1 cellular context compared by ENCODE assay signal in the genomic region with DNA sequence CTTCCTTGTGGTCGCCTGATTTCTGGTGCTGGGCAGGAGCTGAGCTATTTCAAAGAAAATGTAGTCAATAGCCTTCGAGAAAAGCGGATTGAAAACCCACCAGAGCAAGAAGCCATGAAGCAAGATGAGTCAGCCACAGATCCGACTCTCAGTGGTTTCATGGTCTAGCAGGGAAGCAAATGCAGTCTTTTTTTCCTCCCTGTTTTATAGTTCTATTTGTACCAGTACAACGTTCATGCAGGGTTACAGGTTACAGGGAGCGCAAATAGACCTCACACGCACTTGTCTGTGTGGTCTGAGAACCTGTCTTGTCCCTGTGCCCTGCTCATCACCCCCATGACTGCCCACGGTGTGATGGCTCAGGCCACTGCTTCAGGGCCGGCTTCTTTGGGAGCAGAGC.
TF ChIP-seq lines count a peak whose summit lies in the region.

No MANE protein-coding gene starts in this region.

TF ChIP-seq in GM12878, 131 proteins besides CTCF, POLR2A, EP300 and RAD21 (continued from another document):
- TF ChIP-seq, protein P1, sequence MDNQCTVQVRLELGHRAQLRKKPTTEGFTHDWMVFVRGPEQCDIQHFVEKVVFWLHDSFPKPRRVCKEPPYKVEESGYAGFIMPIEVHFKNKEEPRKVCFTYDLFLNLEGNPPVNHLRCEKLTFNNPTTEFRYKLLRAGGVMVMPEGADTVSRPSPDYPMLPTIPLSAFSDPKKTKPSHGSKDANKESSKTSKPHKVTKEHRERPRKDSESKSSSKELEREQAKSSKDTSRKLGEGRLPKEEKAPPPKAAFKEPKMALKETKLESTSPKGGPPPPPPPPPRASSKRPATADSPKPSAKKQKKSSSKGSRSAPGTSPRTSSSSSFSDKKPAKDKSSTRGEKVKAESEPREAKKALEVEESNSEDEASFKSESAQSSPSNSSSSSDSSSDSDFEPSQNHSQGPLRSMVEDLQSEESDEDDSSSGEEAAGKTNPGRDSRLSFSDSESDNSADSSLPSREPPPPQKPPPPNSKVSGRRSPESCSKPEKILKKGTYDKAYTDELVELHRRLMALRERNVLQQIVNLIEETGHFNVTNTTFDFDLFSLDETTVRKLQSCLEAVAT (IDR thresholded peaks at IDR 0.05) = no peak
- TF ChIP-seq NFIC (IDR thresholded peaks at IDR 0.05; ENCODE audit: low read depth, low read length) = peak; percentile 88
- TF ChIP-seq JUND (IDR thresholded peaks at IDR 0.05; ENCODE audit: low read depth, low read length) = no peak
- peak in 1 of 2 experiments; percentile 63; a peak in 1 of 4 replicates for TF ChIP-seq ETV6 (conservative IDR thresholded peaks at IDR 0.05 in 1 of 2, IDR thresholded peaks at IDR 0.05 in 1 of 2; ENCODE audit: borderline replicate concordance in 1 of 2, low read depth in 1 of 2)
- TF ChIP-seq PAX8 (IDR thresholded peaks at IDR 0.05) = no peak
- peak; percentile 57 to 73 for TF ChIP-seq IKZF2 (IDR thresholded peaks at IDR 0.05)
- peak; percentile 56; the same call in 1 of the 2 replicates for TF ChIP-seq CREM (IDR thresholded peaks at IDR 0.05; ENCODE audit: low read depth)
- peak; percentile 48; the same call in 1 of the 2 replicates for TF ChIP-seq MEF2A (IDR thresholded peaks at IDR 0.05; ENCODE audit: insufficient read depth, low read depth, low read length)
- TF ChIP-seq TCF7 (IDR thresholded peaks at IDR 0.05; ENCODE audit: borderline replicate concordance) = no peak
- peak; percentile 94 for TF ChIP-seq RUNX3 (IDR thresholded peaks at IDR 0.05; ENCODE audit: low read length)
- peak; percentile 90 for TF ChIP-seq PAX5 (IDR thresholded peaks at IDR 0.05; ENCODE audit: borderline replicate concordance, low read depth, low read length)
- TF ChIP-seq POU2F2 (IDR thresholded peaks at IDR 0.05; ENCODE audit: borderline replicate concordance, low read depth, low read length) = 0 out of 3 replicates have a peak, but pooled peaks have one; percentile 15
- no peak; the same call in 1 of the 2 replicates for TF ChIP-seq IRF4 (IDR thresholded peaks at IDR 0.05; ENCODE audit: low read depth, low read length)
- TF ChIP-seq CBX5 (IDR thresholded peaks at IDR 0.05; ENCODE audit: low read depth) = peak; percentile 73; the same call in 1 of the 2 replicates
- peak; percentile 63 for TF ChIP-seq JUNB (IDR thresholded peaks at IDR 0.05)
- no peak; the same call in 1 of the 2 replicates for TF ChIP-seq YY1 (IDR thresholded peaks at IDR 0.05; ENCODE audit: low read depth, low read length)
- TF ChIP-seq CREB1 (IDR thresholded peaks at IDR 0.05; ENCODE audit: low read depth) = peak; percentile 14; the same call in 1 of the 2 replicates
- no peak for TF ChIP-seq MYC (IDR thresholded peaks at IDR 0.05; ENCODE audit: insufficient read depth, insufficient read length, insufficient replicate concordance, low read length, severe bottlenecking)
- no peak for TF ChIP-seq RBBP5 (conservative IDR thresholded peaks at IDR 0.05)
- no peak for TF ChIP-seq SUZ12 (IDR thresholded peaks at IDR 0.05; ENCODE audit: unreplicated experiment)
- peak; percentile 43; the same call in 1 of the 2 replicates for TF ChIP-seq NR2F1 (conservative IDR thresholded peaks at IDR 0.05)
- TF ChIP-seq TARDBP (IDR thresholded peaks at IDR 0.05; ENCODE audit: borderline replicate concordance) = no peak
- no peak for TF ChIP-seq MAX (IDR thresholded peaks at IDR 0.05; ENCODE audit: low read depth, low read length)
- TF ChIP-seq DPF2 (IDR thresholded peaks at IDR 0.05) = 0 out of 2 replicates have a peak, but pooled peaks have one; percentile 42
- peak; percentile 72 for TF ChIP-seq IKZF1 (conservative IDR thresholded peaks at IDR 0.05)
- TF ChIP-seq, protein P2, sequence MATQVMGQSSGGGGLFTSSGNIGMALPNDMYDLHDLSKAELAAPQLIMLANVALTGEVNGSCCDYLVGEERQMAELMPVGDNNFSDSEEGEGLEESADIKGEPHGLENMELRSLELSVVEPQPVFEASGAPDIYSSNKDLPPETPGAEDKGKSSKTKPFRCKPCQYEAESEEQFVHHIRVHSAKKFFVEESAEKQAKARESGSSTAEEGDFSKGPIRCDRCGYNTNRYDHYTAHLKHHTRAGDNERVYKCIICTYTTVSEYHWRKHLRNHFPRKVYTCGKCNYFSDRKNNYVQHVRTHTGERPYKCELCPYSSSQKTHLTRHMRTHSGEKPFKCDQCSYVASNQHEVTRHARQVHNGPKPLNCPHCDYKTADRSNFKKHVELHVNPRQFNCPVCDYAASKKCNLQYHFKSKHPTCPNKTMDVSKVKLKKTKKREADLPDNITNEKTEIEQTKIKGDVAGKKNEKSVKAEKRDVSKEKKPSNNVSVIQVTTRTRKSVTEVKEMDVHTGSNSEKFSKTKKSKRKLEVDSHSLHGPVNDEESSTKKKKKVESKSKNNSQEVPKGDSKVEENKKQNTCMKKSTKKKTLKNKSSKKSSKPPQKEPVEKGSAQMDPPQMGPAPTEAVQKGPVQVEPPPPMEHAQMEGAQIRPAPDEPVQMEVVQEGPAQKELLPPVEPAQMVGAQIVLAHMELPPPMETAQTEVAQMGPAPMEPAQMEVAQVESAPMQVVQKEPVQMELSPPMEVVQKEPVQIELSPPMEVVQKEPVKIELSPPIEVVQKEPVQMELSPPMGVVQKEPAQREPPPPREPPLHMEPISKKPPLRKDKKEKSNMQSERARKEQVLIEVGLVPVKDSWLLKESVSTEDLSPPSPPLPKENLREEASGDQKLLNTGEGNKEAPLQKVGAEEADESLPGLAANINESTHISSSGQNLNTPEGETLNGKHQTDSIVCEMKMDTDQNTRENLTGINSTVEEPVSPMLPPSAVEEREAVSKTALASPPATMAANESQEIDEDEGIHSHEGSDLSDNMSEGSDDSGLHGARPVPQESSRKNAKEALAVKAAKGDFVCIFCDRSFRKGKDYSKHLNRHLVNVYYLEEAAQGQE (IDR thresholded peaks at IDR 0.05; ENCODE audit: low read depth, low read length) = no peak
- no peak for TF ChIP-seq EZH2 (IDR thresholded peaks at IDR 0.05; ENCODE audit: borderline replicate concordance, control insufficient read depth, low read depth, low read length)
